ENCODE assay signal across 21 cellular contexts in the genomic region with DNA sequence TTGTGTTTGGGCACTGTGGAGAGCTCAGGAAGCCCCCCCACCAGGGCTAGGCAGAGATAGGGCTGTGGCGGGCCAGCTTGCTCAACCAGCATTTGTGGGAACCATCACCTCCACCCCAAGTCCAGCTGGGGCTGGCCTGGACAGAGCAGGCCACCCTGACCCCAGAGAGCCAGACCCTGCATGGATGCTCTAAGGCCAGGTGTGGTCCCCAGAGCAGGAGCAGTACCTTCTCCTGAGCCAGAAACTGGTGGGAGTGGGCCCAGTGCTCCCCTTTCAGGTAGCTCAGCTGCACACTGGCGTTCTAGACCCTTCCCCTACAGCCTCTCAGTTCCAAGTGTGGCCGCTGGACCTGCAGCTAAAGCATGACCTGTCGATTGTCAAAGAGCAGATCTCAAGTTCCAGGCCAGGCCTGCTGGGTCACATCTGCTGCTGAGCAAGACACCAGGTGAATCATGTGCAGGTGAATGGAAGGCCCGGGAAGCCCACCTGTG. TPM values are rescaled to one million over a fixed set of nuclear protein-coding genes. Genes with fewer than 3 reads are reported as not detected.
DNase-seq lines count a peak whose midpoint lies in the region; ATAC-seq and TF ChIP-seq lines count a peak whose summit lies in the region.
"Had no signal": no experiment of that assay in that cellular context is flagged by ENCODE, and none has a peak within 500 bp of the region (broad histone marks: within the 10 kb centered on the region; RNA-seq: fewer than 3 reads in every experiment).

No MANE protein-coding gene starts in this region.

- H3K79me1 ChIP-seq in neuronal stem cell (ENCODE audit: low read depth, low read length) (no peaks in the 10 kb centered on the region), H9 (ENCODE audit: insufficient read depth, low read depth, low read length, poor library complexity, severe bottlenecking) (no peaks in the 10 kb centered on the region)

- peak overlapping the region; percentile 30 for H2AK5ac ChIP-seq in neuronal stem cell (ENCODE audit: low read depth, low read length)
- no peak overlapping the region for H2AK5ac ChIP-seq in H9 (ENCODE audit: insufficient read length, low read length)

- H3K4me1 Mint-ChIP-seq in effector memory CD8-positive, alpha-beta T cell (ENCODE audit: low read depth in 2 of 2): peaks cover 14 to 32% of the 10 kb centered on the region in 2 donors
- H3K4me1 Mint-ChIP-seq in H9: 0 out of 4 replicates have a peak, but pooled peaks cover 0 to 2% of the 10 kb centered on the region in 2 experiments
- H3K4me1 Mint-ChIP-seq: activated naive CD8-positive, alpha-beta T cell treated with anti-CD3 and anti-CD28 coated beads for 36 hours; mesothelial cell of epicardium; nephron had no signal

- no peak overlapping the region for H4K91ac ChIP-seq in neuronal stem cell (ENCODE audit: low read depth, low read length, poor library complexity)
- no peak overlapping the region for H4K91ac ChIP-seq in H9 (ENCODE audit: insufficient read length, low read depth, low read length)

- H3K36me3 ChIP-seq in BE2C (no peaks in the 10 kb centered on the region), neuronal stem cell (replicated peaks in 1 of 2; ENCODE audit: control insufficient read depth in 2 of 2, insufficient read depth in 2 of 2, low read length in 2 of 2) (no peaks in the 10 kb centered on the region)
- H3K36me3 ChIP-seq: tibial artery had no signal

- H3K27me3 ChIP-seq in BE2C: no peaks in the 10 kb centered on the region
- peaks cover 0 to 36% (median 0%) of the 10 kb centered on the region in 3 experiments for H3K27me3 ChIP-seq in neuronal stem cell (ENCODE audit: control insufficient read depth in 3 of 3, insufficient read depth in 3 of 3, low read depth in 1 of 3, low read length in 3 of 3)
- H3K27me3 ChIP-seq in H9 (ENCODE audit: insufficient read depth, low read length): no peaks in the 10 kb centered on the region

- no peak overlapping the region for H4K5ac ChIP-seq in H9 (ENCODE audit: insufficient read length, low read depth, low read length)

- H3K23ac ChIP-seq in neuronal stem cell (ENCODE audit: low read depth, low read length, poor library complexity) (peak overlapping the region; percentile 25), H9 (ENCODE audit: insufficient read length, low read depth, low read length) (no peak overlapping the region)

- H3K9me3 Mint-ChIP-seq in effector memory CD8-positive, alpha-beta T cell: no peaks in the 10 kb centered on the region
- H3K9me3 Mint-ChIP-seq in H9: no peaks in the 10 kb centered on the region
- H3K9me3 Mint-ChIP-seq: activated naive CD8-positive, alpha-beta T cell treated with anti-CD3 and anti-CD28 coated beads for 36 hours; dendritic cell treated with granulocyte-macrophage colony-stimulating factor and Interleukin-4, amounts not matched to agents 40 ng/mL and 50 ng/mL, for 4 days; mesothelial cell of epicardium; nephron had no signal

- H3K4me1 ChIP-seq in BE2C: no peaks in the 10 kb centered on the region
- peaks cover 0 to 12% of the 10 kb centered on the region in 2 donors for H3K4me1 ChIP-seq in neuronal stem cell (ENCODE audit: control insufficient read depth in 2 of 2, insufficient read depth in 1 of 2, low read depth in 1 of 2, low read length in 2 of 2)
- H3K4me1 ChIP-seq in H9 (ENCODE audit: insufficient read depth, low read length): no peaks in the 10 kb centered on the region

- H3K4me2 ChIP-seq in neuronal stem cell (ENCODE audit: insufficient read depth, low read length, poor library complexity, severe bottlenecking) (no peak overlapping the region), H9 (ENCODE audit: insufficient read depth, insufficient read length, low read length) (no peak overlapping the region)

- no peaks in the 10 kb centered on the region for H4K20me1 ChIP-seq in H9 (ENCODE audit: control insufficient read depth, insufficient read depth, insufficient read length)

- TF ChIP-seq CTCF in BE2C (IDR thresholded peaks at IDR 0.05; ENCODE audit: low read depth, low read length) (no peak), H9 (conservative IDR thresholded peaks at IDR 0.05) (no peak)

- H3K14ac ChIP-seq in neuronal stem cell (ENCODE audit: low read length) (no peak overlapping the region), H9 (ENCODE audit: insufficient read depth, low read length) (no peak overlapping the region; the same call in 1 of the 2 replicates)

- no peak for ATAC-seq in effector memory CD8-positive, alpha-beta T cell (replicated peaks)
- ATAC-seq in HG03159 (IDR thresholded peaks at IDR 0.05; ENCODE audit: unreplicated experiment): no peak
- ATAC-seq: Panc1, SK-N-SH treated with all-trans-retinoic acid at 6 μM for 48 hours had no signal

- H3K79me2 ChIP-seq in H9 (ENCODE audit: insufficient read depth, low read length): no peaks in the 10 kb centered on the region

- H2BK5ac ChIP-seq in neuronal stem cell (ENCODE audit: low read length) (no peak overlapping the region), H9 (ENCODE audit: insufficient read length, low read length) (no peak overlapping the region)

- H2BK120ac ChIP-seq in neuronal stem cell (ENCODE audit: low read depth, low read length) (peak overlapping the region; percentile 62), H9 (ENCODE audit: low read depth, low read length, poor library complexity, severe bottlenecking) (no peak overlapping the region)

- H3K27ac ChIP-seq in neuronal stem cell (replicated peaks; ENCODE audit: low read length): no peak overlapping the region
- no peak overlapping the region for H3K27ac ChIP-seq in H9 (ENCODE audit: insufficient read length, low read depth, low read length)
- H3K27ac ChIP-seq: tibial artery had no signal

- H2BK15ac ChIP-seq in neuronal stem cell (ENCODE audit: low read length) (no peak overlapping the region), H9 (ENCODE audit: low read depth, low read length) (no peak overlapping the region)

- no peak overlapping the region for H3K4ac ChIP-seq in neuronal stem cell (ENCODE audit: low read length)
- H3K4ac ChIP-seq in H9 (ENCODE audit: low read depth, low read length): no peak overlapping the region

- H2BK12ac ChIP-seq in neuronal stem cell (ENCODE audit: low read length): no peak overlapping the region
- no peak overlapping the region for H2BK12ac ChIP-seq in H9 (ENCODE audit: insufficient read length, low read depth, low read length)

- H2BK20ac ChIP-seq in H9 (ENCODE audit: low read depth, low read length, poor library complexity, severe bottlenecking): no peak overlapping the region

- H2AFZ ChIP-seq in neuronal stem cell (ENCODE audit: low read length) (no peak overlapping the region), H9 (ENCODE audit: low read length) (no peak overlapping the region)

- H3K18ac ChIP-seq in neuronal stem cell (ENCODE audit: low read length) (peak overlapping the region; percentile 63), H9 (ENCODE audit: insufficient read length, low read depth, low read length) (no peak overlapping the region)

- H3K4me3 Mint-ChIP-seq in effector memory CD8-positive, alpha-beta T cell: no peak overlapping the region
- H3K4me3 Mint-ChIP-seq in H9: no peak overlapping the region
- H3K4me3 Mint-ChIP-seq: activated naive CD8-positive, alpha-beta T cell treated with anti-CD3 and anti-CD28 coated beads for 36 hours; dendritic cell treated with granulocyte-macrophage colony-stimulating factor and Interleukin-4, amounts not matched to agents 40 ng/mL and 50 ng/mL, for 4 days; mesothelial cell of epicardium; nephron had no signal

- H3K9ac ChIP-seq in neuronal stem cell (ENCODE audit: low read depth, low read length, poor library complexity) (no peak overlapping the region), H9 (ENCODE audit: extremely low read depth, insufficient read length, low read length) (no peak overlapping the region)

- peaks cover 4% of the 10 kb centered on the region for H3K36me3 Mint-ChIP-seq in effector memory CD8-positive, alpha-beta T cell (ENCODE audit: insufficient read depth)
- no peaks in the 10 kb centered on the region for H3K36me3 Mint-ChIP-seq in H9 (ENCODE audit: insufficient read depth in 1 of 3, low read depth in 3 of 3)
- H3K36me3 Mint-ChIP-seq: activated naive CD8-positive, alpha-beta T cell treated with anti-CD3 and anti-CD28 coated beads for 36 hours; mesothelial cell of epicardium had no signal

- H3K4me3 ChIP-seq in BE2C (ENCODE audit: low read depth, low read length) (no peak overlapping the region), neuronal stem cell (ENCODE audit: low read length in 2 of 2) (no peak overlapping the region)
- H3K4me3 ChIP-seq: tibial artery had no signal

- no peaks in the 10 kb centered on the region for H3K9me3 ChIP-seq in BE2C
- no peaks in the 10 kb centered on the region for H3K9me3 ChIP-seq in neuronal stem cell (replicated peaks in 1 of 2; ENCODE audit: control insufficient read depth in 2 of 2, insufficient read depth in 1 of 2, low read depth in 1 of 2, low read length in 2 of 2)
- H3K9me3 ChIP-seq in H9 (ENCODE audit: control insufficient read depth, low read depth, low read length): no peaks in the 10 kb centered on the region
- H3K9me3 ChIP-seq: tibial artery had no signal

- no peaks in the 10 kb centered on the region for H3K23me2 ChIP-seq in H9 (ENCODE audit: insufficient read length, low read depth, low read length, poor library complexity, severe bottlenecking)

- H3K56ac ChIP-seq in H9 (ENCODE audit: insufficient read length, low read depth, low read length): no peak overlapping the region

- no peaks in the 10 kb centered on the region for H3K27me3 Mint-ChIP-seq in effector memory CD8-positive, alpha-beta T cell
- H3K27me3 Mint-ChIP-seq in H9 (ENCODE audit: low read depth): peaks cover 1% of the 10 kb centered on the region
- H3K27me3 Mint-ChIP-seq: activated naive CD8-positive, alpha-beta T cell treated with anti-CD3 and anti-CD28 coated beads for 36 hours; dendritic cell treated with granulocyte-macrophage colony-stimulating factor and Interleukin-4, amounts not matched to agents 40 ng/mL and 50 ng/mL, for 4 days had no signal

- peak; percentile 14 for DNase-seq in 8988T
- peak; percentile 1 for DNase-seq in BE2C
- DNase-seq in effector memory CD8-positive, alpha-beta T cell: no peak
- no peak for DNase-seq in neuronal stem cell (ENCODE audit: low spot score)
- DNase-seq in retina: no peak
- DNase-seq in H9: no peak
- DNase-seq: activated naive CD8-positive, alpha-beta T cell treated with anti-CD3 and anti-CD28 coated beads for 36 hours; AML-193; Calu3; GOT3; kidney glomerular epithelial cell; NCI-H187 treated with DMSO at 0.1 percent for 48 hours; NCI-H226 had no signal

- no peak overlapping the region for H4K8ac ChIP-seq in neuronal stem cell (ENCODE audit: low read depth, low read length)
- no peak overlapping the region for H4K8ac ChIP-seq in H9 (replicated peaks; ENCODE audit: insufficient read length, low read depth, low read length)

- WGBS in neuronal stem cell (ENCODE audit: extremely low coverage in 2 of 2, insufficient read length in 2 of 2, insufficient replicate concordance in 1 of 2), 2 donors: no CpG with 5 or more reads among the region's 5 CpGs
- no CpG with 5 or more reads among the region's 5 CpGs for WGBS in H9 (ENCODE audit: extremely low coverage, insufficient read length, low lambda C conversion rate)

- no peak overlapping the region for H3T11ph ChIP-seq in H9 (ENCODE audit: low read length)

- peak overlapping the region; percentile 41 to 58 for H3K27ac Mint-ChIP-seq in effector memory CD8-positive, alpha-beta T cell
- no peak overlapping the region for H3K27ac Mint-ChIP-seq in H9
- H3K27ac Mint-ChIP-seq: activated naive CD8-positive, alpha-beta T cell treated with anti-CD3 and anti-CD28 coated beads for 36 hours; dendritic cell treated with granulocyte-macrophage colony-stimulating factor and Interleukin-4, amounts not matched to agents 40 ng/mL and 50 ng/mL, for 4 days; mesothelial cell of epicardium; nephron had no signal

RNA-seq across cellular contexts. Expression of gene RASGEF1A, which starts 57.2 kb away (rescaled TPM):
- 0.25 TPM for polyA plus RNA-seq in BE2C (2012; ENCODE audit: insufficient read depth, insufficient read length, low read depth)
- polyA plus RNA-seq in neuronal stem cell (2013, experiment 1 of 2): 3.5 TPM
- polyA plus RNA-seq in neuronal stem cell (2013, experiment 2 of 2): 3.6 TPM
- 17.6 and 20.0 TPM in 2 replicates for total RNA-seq in H9 (2021)
- total RNA-seq: HT-29 had no signal

Comparison
In these comparisons a context has a peak if more than half of its experiments do, and no peak if none do; other contexts are left out.
1. DNase-seq: peak in 8988T (single experiment) and BE2C (single experiment); none in effector memory CD8-positive, alpha-beta T cell (0 of 3), neuronal stem cell (single experiment), retina (single experiment) and H9 (single experiment).
2. H3K27ac Mint-ChIP-seq: peak in effector memory CD8-positive, alpha-beta T cell (2 of 2); none in H9 (0 of 3).